ENCODE assay signal across 15 cellular contexts in the genomic region with DNA sequence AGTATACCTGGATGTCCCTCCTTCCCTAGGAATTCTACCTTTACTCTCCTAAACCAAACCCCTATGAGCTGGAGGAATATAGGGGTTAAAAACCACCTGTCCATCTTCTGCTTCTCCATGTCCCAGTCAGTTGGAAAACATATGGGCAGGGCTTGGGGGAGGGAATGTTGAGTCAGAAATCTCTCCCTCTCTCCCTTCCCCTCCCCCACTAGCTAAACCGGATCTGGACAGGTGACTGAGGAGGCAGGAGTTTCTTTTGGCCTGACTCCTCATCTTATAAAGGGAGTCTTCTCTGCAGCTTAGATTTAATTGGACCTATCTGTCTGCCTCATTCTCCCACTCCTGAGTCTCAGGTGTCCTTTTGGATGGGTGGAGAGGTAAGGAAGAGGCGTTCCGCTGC. TPM values are rescaled to one million over a fixed set of nuclear protein-coding genes. Genes with fewer than 3 reads are reported as not detected.
DNase-seq lines count a peak whose midpoint lies in the region; ATAC-seq and TF ChIP-seq lines count a peak whose summit lies in the region.
"Had no signal": no experiment of that assay in that cellular context is flagged by ENCODE, and none has a peak within 500 bp of the region (broad histone marks: within the 10 kb centered on the region; RNA-seq: fewer than 3 reads in every experiment).

No MANE protein-coding gene starts in this region.

- intact Hi-C loops in mammary epithelial cell (cut with micrococcal nuclease) = no loop called here

- H3K4me2 ChIP-seq in mammary epithelial cell (ENCODE audit: insufficient read depth, low read depth, low read length) = no peak overlapping the region
- H3K4me2 ChIP-seq in trophoblast cell (ENCODE audit: low read length) = no peak overlapping the region
- H3K4me2 ChIP-seq: BLaER1 treated with 17β-estradiol and CSF1 and Interleukin-3, amounts not matched to agents 10 nM and 100 nM had no signal

- H3K9me3 ChIP-seq in mammary epithelial cell (replicated peaks; ENCODE audit: insufficient read depth, low read length) (no peaks in the 10 kb centered on the region), trophoblast cell (ENCODE audit: insufficient read depth, low read depth, low read length) (no peaks in the 10 kb centered on the region)
- H3K9me3 ChIP-seq: BLaER1 treated with 17β-estradiol and CSF1 and Interleukin-3, amounts not matched to agents 10 nM and 100 nM; heart left ventricle; ovary had no signal

- H2AK5ac ChIP-seq in trophoblast cell (ENCODE audit: low read length) = no peak overlapping the region

- no peak for TF ChIP-seq CTCF in mammary epithelial cell (conservative IDR thresholded peaks at IDR 0.05 in 1 of 2, IDR thresholded peaks at IDR 0.05 in 1 of 2; ENCODE audit: extremely low read depth in 1 of 2, insufficient read depth in 1 of 2, low read depth in 1 of 2, low read length in 2 of 2)

- BruUV-seq in mammary epithelial cell (replicated peaks; lab: Mats Ljungman, UMichigan) = no TSS peak

- DNase-seq in HT-29 (ENCODE audit: low spot score) = peak; percentile 73
- peak; percentile 72 for DNase-seq in mammary epithelial cell
- DNase-seq in trophoblast cell = peak; percentile 93 to 98
- DNase-seq in iPS-NIHi7 (ENCODE audit: extremely low spot score) = no peak
- DNase-seq in activated effector memory CD4-positive, alpha-beta T cell treated with Interleukin-2 at 50 U/mL for 16 hours = no peak
- DNase-seq: activated CD4-positive, alpha-beta T cell treated with anti-CD3 and anti-CD28 coated beads for 1 hour; activated T-cell treated with anti-CD3 and anti-CD28 coated beads, Interleukin-2, amount 50 U/mL, for 72 hours; GF-D8; heart left ventricle; NCI-H146; ovary; stimulated activated naive B cell treated with anti-CD40 and anti-IgM and Interleukin-4, amounts not matched to agents 10 μg/mL and 1 μg/mL and 100 μg/mL, for 72 hours had no signal

- peak overlapping the region; percentile 25 for H2BK120ac ChIP-seq in trophoblast cell (ENCODE audit: insufficient read depth, low read length, poor library complexity)

- no peaks in the 10 kb centered on the region for H3K79me2 ChIP-seq in mammary epithelial cell (ENCODE audit: insufficient read depth, low read length)
- peaks cover 6% of the 10 kb centered on the region for H3K79me2 ChIP-seq in trophoblast cell (ENCODE audit: control insufficient read depth, insufficient read depth, low read length, poor library complexity)

- H3K27me3 ChIP-seq in mammary epithelial cell (ENCODE audit: insufficient read depth, low read length) = no peaks in the 10 kb centered on the region
- no peaks in the 10 kb centered on the region for H3K27me3 ChIP-seq in trophoblast cell (ENCODE audit: insufficient read depth, low read length)
- H3K27me3 ChIP-seq: ovary had no signal

- H3K14ac ChIP-seq in trophoblast cell (ENCODE audit: low read length) = no peak overlapping the region

- 50% methylated on average over 2 of the region's 3 CpGs for WGBS in mammary epithelial cell (ENCODE audit: low coverage, missing lambda C conversion rate)
- no CpG with 5 or more reads among the region's 3 CpGs for WGBS in trophoblast cell (ENCODE audit: extremely low coverage, insufficient coverage, insufficient read length)

- H2BK12ac ChIP-seq in trophoblast cell (ENCODE audit: low read length) = no peak overlapping the region

- CTCF ChIA-PET in mammary epithelial cell (lab: Charles Lee; ENCODE audit: low non-redundant PET) = no interaction called here

- ATAC-seq in HG02981 (IDR thresholded peaks at IDR 0.05; ENCODE audit: unreplicated experiment) = no peak
- ATAC-seq: activated T-cell treated with anti-CD3 and anti-CD28 coated beads, Interleukin-2, amount 50 U/mL, for 72 hours; stimulated activated naive B cell treated with anti-CD40 and anti-IgM and Interleukin-4, amounts not matched to agents 10 μg/mL and 1 μg/mL and 100 μg/mL, for 72 hours had no signal

- no peak overlapping the region for H4K12ac ChIP-seq in trophoblast cell (ENCODE audit: low read depth, low read length)

- H3K27ac ChIP-seq in mammary epithelial cell (ENCODE audit: insufficient read depth, low read depth, low read length) (no peak overlapping the region), trophoblast cell (ENCODE audit: low read depth, low read length) (peak overlapping the region; percentile 31)
- H3K27ac ChIP-seq: BLaER1 treated with 17β-estradiol and CSF1 and Interleukin-3, amounts not matched to agents 10 nM and 100 nM; ovary; SK-N-MC had no signal

- H2AFZ ChIP-seq in mammary epithelial cell (ENCODE audit: low read depth, low read length) = no peak overlapping the region
- no peak overlapping the region for H2AFZ ChIP-seq in trophoblast cell (ENCODE audit: insufficient read depth, low read length, poor library complexity)

- H2BK5ac ChIP-seq in trophoblast cell (ENCODE audit: low read depth, low read length, poor library complexity) = no peak overlapping the region

- H3K4me3 ChIP-seq in mammary epithelial cell (replicated peaks in 1 of 3; ENCODE audit: insufficient read depth in 1 of 3, low read depth in 2 of 3, low read length in 3 of 3) (no peak overlapping the region), trophoblast cell (ENCODE audit: low read depth, low read length) (no peak overlapping the region)
- H3K4me3 ChIP-seq: BLaER1 treated with 17β-estradiol and CSF1 and Interleukin-3, amounts not matched to agents 10 nM and 100 nM; heart left ventricle; ovary; SK-N-MC had no signal

- peak overlapping the region; percentile 32 for H4K91ac ChIP-seq in trophoblast cell (ENCODE audit: low read depth, low read length)

- dilution Hi-C loops in mammary epithelial cell (cut with HindIII; ENCODE audit: low sequenced_read_pairs) = no loop called here

- no peak overlapping the region for H3K18ac ChIP-seq in trophoblast cell (ENCODE audit: low read length)

- no peak overlapping the region for H3K9ac ChIP-seq in mammary epithelial cell (ENCODE audit: insufficient read depth, low read length)
- H3K9ac ChIP-seq in trophoblast cell (ENCODE audit: low read length) = no peak overlapping the region
- H3K9ac ChIP-seq: BLaER1 treated with 17β-estradiol and CSF1 and Interleukin-3, amounts not matched to agents 10 nM and 100 nM had no signal

- no peaks in the 10 kb centered on the region for H4K20me1 ChIP-seq in mammary epithelial cell (ENCODE audit: insufficient read depth, low read length)
- H4K20me1 ChIP-seq: BLaER1 treated with 17β-estradiol and CSF1 and Interleukin-3, amounts not matched to agents 10 nM and 100 nM had no signal

- no peak overlapping the region for H3K23ac ChIP-seq in trophoblast cell (ENCODE audit: low read length)

- H3K79me1 ChIP-seq in trophoblast cell (ENCODE audit: low read length) = peaks cover 3% of the 10 kb centered on the region

- no peak overlapping the region for H3K4ac ChIP-seq in trophoblast cell (ENCODE audit: low read depth, low read length)

- H4K8ac ChIP-seq in trophoblast cell (ENCODE audit: low read depth, low read length) = peak overlapping the region; percentile 36

- H3K4me1 ChIP-seq in mammary epithelial cell (ENCODE audit: insufficient read depth, low read length) (peaks cover 4% of the 10 kb centered on the region), trophoblast cell (ENCODE audit: control insufficient read depth in 1 of 2, insufficient read depth in 2 of 2, low read length in 2 of 2) (peaks cover 16 to 17% of the 10 kb centered on the region in 2 experiments)

- H3K36me3 ChIP-seq in mammary epithelial cell (ENCODE audit: insufficient read depth, low read length) (no peaks in the 10 kb centered on the region), trophoblast cell (ENCODE audit: control insufficient read depth in 1 of 2, insufficient read depth in 2 of 2, low read length in 2 of 2) (peaks cover 29 to 34% of the 10 kb centered on the region in 2 experiments)
- H3K36me3 ChIP-seq: BLaER1 treated with 17β-estradiol and CSF1 and Interleukin-3, amounts not matched to agents 10 nM and 100 nM; heart left ventricle; ovary had no signal

- in situ Hi-C loops in mammary epithelial cell (cut with MboI; ENCODE audit: low sequenced_read_pairs in 2 of 2) = loop anchor here in 1 of 2 donors (25.0 kb wide), 1 partner anchor 349 kb away; the partner anchor contains the start of genes CD63 and GDF11

RNA-seq across cellular contexts. Expression of gene ERBB3, which starts 6.1 kb away (rescaled TPM):
- total RNA-seq in HT-29 (2014; rRNA removed; shearing (Covaris generic)) = 136 and 141 TPM in 2 replicates
- total RNA-seq in mammary epithelial cell = 1 to 10 TPM; 2.0 to 3.6 TPM
- polyA plus RNA-seq in mammary epithelial cell = 4.0 TPM
- 9.6 TPM for polyA minus RNA-seq in mammary epithelial cell
- 89.0 and 92.2 TPM in 2 replicates for polyA plus RNA-seq in trophoblast cell (2013)

RNA-seq across cellular contexts. Expression of gene PA2G4, which starts 18.3 kb away (rescaled TPM):
- total RNA-seq in HT-29 (2014; rRNA removed; shearing (Covaris generic)) = 247 and 323 TPM in 2 replicates
- total RNA-seq in mammary epithelial cell = 100 to 1,000 TPM; 127 to 221 TPM
- 425 TPM for polyA plus RNA-seq in mammary epithelial cell
- polyA minus RNA-seq in mammary epithelial cell = 106 TPM
- polyA plus RNA-seq in trophoblast cell (2013) = 131 and 133 TPM in 2 replicates

RNA-seq across cellular contexts. Expression of gene RPL41, which starts 30.3 kb away (rescaled TPM):
- total RNA-seq in HT-29 (2014; rRNA removed; shearing (Covaris generic)) = 3,623 and 3,873 TPM in 2 replicates
- 1,000 to 10,000 TPM in 1 of 2 donors, 100 to 1,000 TPM in 1; 847 to 3,248 TPM for total RNA-seq in mammary epithelial cell
- 7,406 TPM for polyA plus RNA-seq in mammary epithelial cell
- 2,718 TPM for polyA minus RNA-seq in mammary epithelial cell
- polyA plus RNA-seq in trophoblast cell (2013) = 9,463 and 9,643 TPM in 2 replicates

RNA-seq across cellular contexts. Expression of gene ZC3H10, which starts 32.0 kb away (rescaled TPM):
- total RNA-seq in HT-29 (2014; rRNA removed; shearing (Covaris generic)) = 3.9 and 4.1 TPM in 2 replicates
- 1 to 10 TPM; 2.7 TPM for total RNA-seq in mammary epithelial cell
- 0.87 TPM for polyA plus RNA-seq in mammary epithelial cell
- 2.1 TPM for polyA minus RNA-seq in mammary epithelial cell
- polyA plus RNA-seq in trophoblast cell (2013) = 2.0 TPM in 2 replicates

RNA-seq across cellular contexts. Expression of gene ESYT1, which starts 42.0 kb away (rescaled TPM):
- 81.1 and 103 TPM in 2 replicates for total RNA-seq in HT-29 (2014; rRNA removed; shearing (Covaris generic))
- total RNA-seq in mammary epithelial cell = 100 to 1,000 TPM; 166 to 366 TPM
- 236 TPM for polyA plus RNA-seq in mammary epithelial cell
- polyA minus RNA-seq in mammary epithelial cell = 447 TPM
- polyA plus RNA-seq in trophoblast cell (2013) = 56.2 and 64.3 TPM in 2 replicates

Comparison
In these comparisons a context has a peak if more than half of its experiments do, and no peak if none do; other contexts are left out.
1. DNase-seq: peak in HT-29 (single experiment), mammary epithelial cell (single experiment) and trophoblast cell (2 of 2); none in iPS-NIHi7 (single experiment) and activated effector memory CD4-positive, alpha-beta T cell treated with Interleukin-2 at 50 U/mL for 16 hours (single experiment).
2. RNA of gene ERBB3, which starts 6.1 kb away (total RNA-seq): 136 to 141 TPM in HT-29; 2.0 to 3.6 TPM in mammary epithelial cell; every median in the first group is over 10 times any median in the second.